In the genomic region with DNA sequence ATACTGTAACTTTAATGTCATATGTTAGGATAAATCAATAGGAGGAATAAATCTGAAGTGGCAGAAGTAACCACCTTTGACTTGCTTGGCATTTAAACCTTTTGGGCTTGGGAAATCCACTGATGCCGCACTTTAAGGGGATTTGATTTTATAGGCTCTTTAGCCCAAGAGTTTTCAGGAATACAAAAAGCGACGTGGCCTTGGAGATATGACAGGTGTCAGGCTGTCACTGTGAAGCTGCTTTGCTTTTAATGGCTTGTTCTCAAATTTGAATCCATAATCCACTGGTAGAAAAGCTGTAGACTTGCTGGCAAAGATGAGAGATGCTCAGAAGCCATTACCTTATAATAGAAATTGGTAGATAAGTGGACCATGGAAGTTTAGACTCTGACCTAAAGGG, we compare ENCODE assay signal across 27 cellular contexts.
"Had no signal": no experiment of that assay in that cellular context is flagged by ENCODE, and none has a peak within 500 bp of the region (broad histone marks: within the 10 kb centered on the region; RNA-seq: fewer than 3 reads in every experiment).

No MANE protein-coding gene starts in this region.

- DNase-seq: activated B cell treated with CpG ODN at 0.5 μM for 24 hours; activated CD4-positive, alpha-beta memory T cell treated with anti-CD3 and anti-CD28 coated beads for 36 hours; activated CD4-positive, alpha-beta T cell treated with anti-CD3 and anti-CD28 coated beads for 4 hours; activated CD4-positive, alpha-beta T cell treated with anti-CD3 and anti-CD28 coated beads, Interleukin-2, amount 10 ng/mL, durations not matched to agents 24 days and 14 days; activated CD4-positive, alpha-beta T cell treated with anti-CD3 and anti-CD28 coated beads, Interleukin-2, amount 50 U/mL, for 1 hour; activated CD4-positive, alpha-beta T cell treated with anti-CD3 and anti-CD28 coated beads, Interleukin-2, amount 50 U/mL, for 4 hours; activated CD4-positive, CD25-positive, alpha-beta regulatory T cell treated with anti-CD3 and anti-CD28 coated beads, Interleukin-2, amount 50 U/mL, for 72 hours; activated CD8-positive, alpha-beta memory T cell treated with anti-CD3 and anti-CD28 coated beads, Interleukin-2, amount 50 U/mL, for 4 hours; activated CD8-positive, alpha-beta T cell treated with anti-CD3 and anti-CD28 coated beads for 36 hours; activated effector memory CD4-positive, alpha-beta T cell treated with anti-CD3 and anti-CD28 coated beads, Interleukin-2, amount 50 U/mL, for 16 hours; activated gamma-delta T cell treated with Interleukin-2 at 50 U/mL for 16 hours; activated naive CD4-positive, alpha-beta T cell; activated naive CD4-positive, alpha-beta T cell treated with anti-CD3 and anti-CD28 coated beads for 36 hours; activated naive CD4-positive, alpha-beta T cell treated with anti-CD3 and anti-CD28 coated beads, Interleukin-2, amount 50 U/mL, for 16 hours; activated naive CD8-positive, alpha-beta T cell treated with anti-CD3 and anti-CD28 coated beads for 36 hours; activated T-cell treated with anti-CD3 and anti-CD28 coated beads for 4 hours; activated T-cell treated with anti-CD3 and anti-CD28 coated beads, Interleukin-2, amount 50 U/mL, for 1 hour; activated T-cell treated with anti-CD3 and anti-CD28 coated beads, Interleukin-2, amount 50 U/mL, for 4 hours; activated T-cell treated with anti-CD3 and anti-CD28 coated beads, Interleukin-2, amount 50 U/mL, for 72 hours; adrenal gland; amniotic stem cell; aorta; body of pancreas; brain microvascular endothelial cell; central memory CD4-positive, alpha-beta T cell; T-helper 2 cell; T-helper 9 cell had no signal
